19 cellular contexts compared by ENCODE assay signal in the genomic region with DNA sequence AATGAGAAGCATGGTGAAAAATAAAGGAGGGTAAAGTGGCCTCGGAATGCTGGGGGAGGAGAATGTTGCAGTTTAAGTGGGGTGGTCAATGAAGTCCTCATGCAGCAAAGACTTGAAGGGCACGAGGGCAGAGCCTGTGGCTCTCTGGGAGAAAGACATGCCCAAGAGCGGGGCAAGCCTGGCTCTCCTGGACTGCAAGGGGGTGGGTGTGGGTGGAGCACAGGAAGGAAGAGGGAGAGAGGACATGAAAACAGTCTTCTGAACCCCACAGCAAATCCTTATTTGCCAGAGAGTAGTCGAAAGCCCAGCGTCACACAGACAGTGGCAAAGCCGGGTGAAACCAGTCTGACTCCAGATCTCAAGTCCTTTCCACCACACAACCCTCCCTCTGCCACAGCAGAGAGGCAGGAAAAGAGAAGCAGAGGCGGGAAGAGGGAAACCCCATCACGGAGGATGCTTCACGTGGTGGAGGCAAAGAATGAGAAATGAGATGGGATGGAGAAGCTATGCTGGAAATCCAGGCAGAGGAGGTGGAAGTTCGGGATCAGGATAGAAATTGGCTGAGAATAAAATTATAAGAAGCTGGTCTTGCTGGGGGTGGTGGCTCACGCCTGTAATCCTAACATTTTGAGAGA. TPM values are rescaled to one million over a fixed set of nuclear protein-coding genes. Genes with fewer than 3 reads are reported as not detected.
A peak's percentile ranks its signal among the peaks of the same experiment; 100 is the strongest.
DNase-seq lines count a peak whose midpoint lies in the region; ATAC-seq, FAIRE-seq and TF ChIP-seq lines count a peak whose summit lies in the region.
"Had no signal": no experiment of that assay in that cellular context is flagged by ENCODE, and none has a peak within 500 bp of the region (broad histone marks: within the 10 kb centered on the region; RNA-seq: fewer than 3 reads in every experiment).

No MANE protein-coding gene starts in this region.

- no peak for ATAC-seq in stimulated activated naive CD8-positive, alpha-beta T cell treated with anti-CD3 and anti-CD28 coated beads, Interleukin-15, amount 100 ng/mL, for 72 hours
- ATAC-seq in left lung, result peak; percentile 80

- H3K27ac Mint-ChIP-seq in stimulated activated naive CD8-positive, alpha-beta T cell treated with anti-CD3 and anti-CD28 coated beads, Interleukin-15, Interleukin-2, amounts not matched to agents 100 ng/mL and 50 ng/mL, for 24 hours, result peak overlapping the region; percentile 66
- peak overlapping the region in 1 of 2 donors; percentile 43 for H3K27ac Mint-ChIP-seq in stimulated activated naive CD8-positive, alpha-beta T cell treated with anti-CD3 and anti-CD28 coated beads, Interleukin-15, amount 100 ng/mL, for 72 hours
- H3K27ac Mint-ChIP-seq: HFFc6 had no signal

- H3K9me3 ChIP-seq in left lung (no peaks in the 10 kb centered on the region), small intestine (ENCODE audit: control insufficient read depth, low read depth) (no peaks in the 10 kb centered on the region), Peyer's patch (no peaks in the 10 kb centered on the region)

- no peak overlapping the region for H3K27ac ChIP-seq in left lung
- H3K27ac ChIP-seq in small intestine (ENCODE audit: low read depth in 1 of 2, low read length in 1 of 2), result no peak overlapping the region
- no peak overlapping the region for H3K27ac ChIP-seq in Peyer's patch
- H3K27ac ChIP-seq: RWPE1 had no signal

- no peak for FAIRE-seq in small intestine (lab: Jason Lieb, UNC)
- no peak for FAIRE-seq in GM12891 (lab: Jason Lieb, UNC)

- TF ChIP-seq CTCF in left lung (IDR thresholded peaks at IDR 0.05) (no peak), Peyer's patch (IDR thresholded peaks at IDR 0.05) (no peak)

- H3K36me3 Mint-ChIP-seq in stimulated activated naive CD8-positive, alpha-beta T cell treated with anti-CD3 and anti-CD28 coated beads, Interleukin-15, Interleukin-2, amounts not matched to agents 100 ng/mL and 50 ng/mL, for 24 hours (ENCODE audit: low read depth), result peaks cover 8% of the 10 kb centered on the region

- H3K4me3 Mint-ChIP-seq in stimulated activated naive CD8-positive, alpha-beta T cell treated with anti-CD3 and anti-CD28 coated beads, Interleukin-15, Interleukin-2, amounts not matched to agents 100 ng/mL and 50 ng/mL, for 24 hours, result no peak overlapping the region
- no peak overlapping the region for H3K4me3 Mint-ChIP-seq in stimulated activated naive CD8-positive, alpha-beta T cell treated with anti-CD3 and anti-CD28 coated beads, Interleukin-15, amount 100 ng/mL, for 72 hours
- H3K4me3 Mint-ChIP-seq: CD4-positive, CD25-positive, alpha-beta regulatory T cell; HFFc6 had no signal

- DNase-seq in stimulated activated naive CD8-positive, alpha-beta T cell treated with anti-CD3 and anti-CD28 coated beads, Interleukin-15, amount 100 ng/mL, for 72 hours, result no peak
- peak; percentile 26 for DNase-seq in UCSD-AML1 (lab: John Stamatoyannopoulos, UW; ENCODE audit: unreplicated experiment)
- peak in 1 of 2 donors; percentile 35 for DNase-seq in left lung
- no peak for DNase-seq in small intestine
- no peak for DNase-seq in stimulated activated CD4-positive, alpha-beta T cell treated with anti-CD3 and anti-CD28 coated beads, Interleukin-4, amount 100 ng/mL, for 24 hours
- no peak for DNase-seq in Peyer's patch
- DNase-seq in GM12891 (ENCODE audit: insufficient read length, low spot score), result no peak
- DNase-seq: ACHN; AML-193; CD4-positive, CD25-positive, alpha-beta regulatory T cell; DMS79; HFFc6; NCI-H1048; NCI-H1436 treated with DMSO at 0.1 percent for 48 hours; NCI-H2107; NCI-H446; NCI-H748 treated with DMSO at 0.1 percent for 48 hours had no signal

- no peaks in the 10 kb centered on the region for H3K4me1 ChIP-seq in left lung
- H3K4me1 ChIP-seq in small intestine (ENCODE audit: control insufficient read depth in 2 of 2, insufficient read depth in 1 of 2, low read depth in 1 of 2, low read length in 1 of 2), result no peaks in the 10 kb centered on the region
- no peaks in the 10 kb centered on the region for H3K4me1 ChIP-seq in Peyer's patch

- H3K4me1 Mint-ChIP-seq in stimulated activated naive CD8-positive, alpha-beta T cell treated with anti-CD3 and anti-CD28 coated beads, Interleukin-15, Interleukin-2, amounts not matched to agents 100 ng/mL and 50 ng/mL, for 24 hours (ENCODE audit: low read depth), result no peaks in the 10 kb centered on the region
- peaks cover 6% of the 10 kb centered on the region for H3K4me1 Mint-ChIP-seq in stimulated activated naive CD8-positive, alpha-beta T cell treated with anti-CD3 and anti-CD28 coated beads, Interleukin-15, amount 100 ng/mL, for 72 hours

- intact Hi-C loops in left lung (cut with DNase I), result loop anchor here in 1 of 2 donors (5.0 kb wide), 1 partner anchor 135 kb away; no protein-coding TSS in a partner anchor

- H3K36me3 ChIP-seq in left lung (peaks cover 0 to 20% of the 10 kb centered on the region in 2 donors), small intestine (ENCODE audit: control insufficient read depth in 2 of 2, insufficient read depth in 2 of 2, low read length in 2 of 2) (peaks cover 0 to 2% of the 10 kb centered on the region in 2 donors), Peyer's patch (no peaks in the 10 kb centered on the region)

- H3K27me3 ChIP-seq in left lung (no peaks in the 10 kb centered on the region), small intestine (ENCODE audit: control insufficient read depth in 2 of 2, insufficient read depth in 2 of 2, low read length in 2 of 2) (no peaks in the 10 kb centered on the region), Peyer's patch (no peaks in the 10 kb centered on the region)

- 74 to 87% (median 80%) methylated on average over 11 of the region's 11 CpGs for WGBS in small intestine, 3 donors

- H3K27me3 Mint-ChIP-seq in stimulated activated naive CD8-positive, alpha-beta T cell treated with anti-CD3 and anti-CD28 coated beads, Interleukin-15, Interleukin-2, amounts not matched to agents 100 ng/mL and 50 ng/mL, for 24 hours, result no peaks in the 10 kb centered on the region
- peaks cover 21% of the 10 kb centered on the region for H3K27me3 Mint-ChIP-seq in stimulated activated naive CD8-positive, alpha-beta T cell treated with anti-CD3 and anti-CD28 coated beads, Interleukin-15, amount 100 ng/mL, for 72 hours
- H3K27me3 Mint-ChIP-seq: CD4-positive, CD25-positive, alpha-beta regulatory T cell had no signal

- TF ChIP-seq POLR2A in Peyer's patch (IDR thresholded peaks at IDR 0.05) (no peak), GM12891 (IDR thresholded peaks at IDR 0.05; ENCODE audit: low read depth, low read length) (no peak)

- H3K9me3 Mint-ChIP-seq in stimulated activated naive CD8-positive, alpha-beta T cell treated with anti-CD3 and anti-CD28 coated beads, Interleukin-15, Interleukin-2, amounts not matched to agents 100 ng/mL and 50 ng/mL, for 24 hours, result no peaks in the 10 kb centered on the region
- no peaks in the 10 kb centered on the region for H3K9me3 Mint-ChIP-seq in stimulated activated naive CD8-positive, alpha-beta T cell treated with anti-CD3 and anti-CD28 coated beads, Interleukin-15, amount 100 ng/mL, for 72 hours
- H3K9me3 Mint-ChIP-seq: HFFc6 had no signal

- H3K4me3 ChIP-seq in left lung (no peak overlapping the region), small intestine (ENCODE audit: low read depth in 1 of 2, low read length in 2 of 2) (no peak overlapping the region), Peyer's patch (no peak overlapping the region)

TF ChIP-seq in GM12891, 5 proteins besides CTCF, POLR2A, EP300 and RAD21:
- TF ChIP-seq SPI1 (IDR thresholded peaks at IDR 0.05; ENCODE audit: low read depth, low read length) (no peak), POU2F2 (IDR thresholded peaks at IDR 0.05; ENCODE audit: low read depth, low read length) (no peak), TAF1 (IDR thresholded peaks at IDR 0.05; ENCODE audit: low read depth, low read length) (no peak), POLR2AphosphoS5 (IDR thresholded peaks at IDR 0.05; ENCODE audit: low read depth, low read length) (no peak), PAX5 (IDR thresholded peaks at IDR 0.05; ENCODE audit: insufficient read depth, low read length, severe bottlenecking) (no peak)

RNA-seq across cellular contexts. Expression of gene RAB33B, which starts 48.5 kb away (rescaled TPM):
- total RNA-seq in left lung (1 to 10 TPM; 8.4 to 9.5 TPM), Peyer's patch (1 to 10 TPM; 5.3 to 8.3 (median 6.6) TPM)
- polyA plus RNA-seq in small intestine, result 1 to 10 TPM; 2.2 to 4.5 (median 3.1) TPM
- 2.8 TPM for polyA plus RNA-seq in GM12891 (2012; ENCODE audit: low read depth, missing spikeins)

RNA-seq across cellular contexts. Expression of gene SETD7, which starts 53.6 kb away (rescaled TPM):
- total RNA-seq in left lung (10 to 100 TPM; 48.1 to 51.7 TPM), Peyer's patch (10 to 100 TPM in 3 of 4 donors, 1 to 10 TPM in 1; 9.3 to 37.1 (median 16.0) TPM)
- 10 to 100 TPM in 1 of 3 donors, 1 to 10 TPM in 2; 2.7 to 17.1 (median 4.1) TPM for polyA plus RNA-seq in small intestine
- polyA plus RNA-seq in GM12891 (2012; ENCODE audit: low read depth, missing spikeins), result 1.0 TPM
